ENCODE assay signal across 1 cellular context in genomic region chr6:33288141-33288941, GRCh38.
TF ChIP-seq lines count a peak whose summit lies in the region.

No MANE protein-coding gene starts in this region.

TF ChIP-seq in GM23338, 12 proteins besides CTCF, POLR2A, EP300 and RAD21 (continued from another document):
- no peak for TF ChIP-seq ZNF462 (CRISPR knock-in tag; IDR thresholded peaks at IDR 0.05)
